ENCODE assay signal across 13 cellular contexts in genomic region chr2:235206980-235207579, GRCh38.
DNase-seq lines count a peak whose midpoint lies in the region; ATAC-seq, FAIRE-seq and TF ChIP-seq lines count a peak whose summit lies in the region.
"Had no signal": no experiment of that assay in that cellular context is flagged by ENCODE, and none has a peak within 500 bp of the region (broad histone marks: within the 10 kb centered on the region; RNA-seq: fewer than 3 reads in every experiment).

No MANE protein-coding gene starts in this region.

- no peak for TF ChIP-seq CTCF in GM13977 (IDR thresholded peaks at IDR 0.05; ENCODE audit: extremely low read depth, insufficient read depth, missing control alignments)

- in situ Hi-C loops in GM13977 (cut with MboI; ENCODE audit: low pct_unique_long_range_greater_than_20kb, low sequenced_read_pairs, unreplicated experiment) = no loop called here

- ATAC-seq in HG02678 (IDR thresholded peaks at IDR 0.05; ENCODE audit: unreplicated experiment) = peak; percentile 79
- ATAC-seq: activated naive CD8-positive, alpha-beta T cell treated with anti-CD3 and anti-CD28 coated beads, Interleukin-2, amount 50 U/mL, for 24 hours; upper lobe of right lung had no signal

- H4K20me1 ChIP-seq in BLaER1 treated with 17β-estradiol and CSF1 and Interleukin-3, amounts not matched to agents 10 nM and 100 nM = no peaks in the 10 kb centered on the region

- FAIRE-seq in GM19239 (lab: Jason Lieb, UNC) = no peak

- peaks cover 15 to 43% (median 28%) of the 10 kb centered on the region in 11 experiments for H3K9me3 ChIP-seq in BLaER1 treated with 17β-estradiol and CSF1 and Interleukin-3, amounts not matched to agents 10 nM and 100 nM (replicated peaks in 1 of 11)
- H3K9me3 ChIP-seq: upper lobe of right lung had no signal

- H3K27ac ChIP-seq in BLaER1 treated with 17β-estradiol and CSF1 and Interleukin-3, amounts not matched to agents 10 nM and 100 nM = no peak overlapping the region
- H3K27ac ChIP-seq: upper lobe of right lung had no signal

- DNase-seq in GM19239 (ENCODE audit: insufficient read length, low spot score) (peak; percentile 18), GM13977 (ENCODE audit: low spot score) (no peak), HK-2 (ENCODE audit: unreplicated experiment) (no peak), germinal center (ENCODE audit: low spot score) (no peak)
- peak; percentile 16 for DNase-seq in Jurkat, Clone E6-1 (ENCODE audit: low read depth, low spot score)
- DNase-seq in activated T-cell treated with anti-CD3 and anti-CD28 coated beads, Interleukin-2, amount 50 U/mL, for 1 hour = no peak
- DNase-seq: activated CD4-positive, CD25-positive, alpha-beta regulatory T cell treated with anti-CD3 and anti-CD28 coated beads, Interleukin-2, amount 50 U/mL, for 72 hours; activated naive CD8-positive, alpha-beta T cell treated with anti-CD3 and anti-CD28 coated beads, Interleukin-2, amount 50 U/mL, for 24 hours; stimulated activated CD4-positive, alpha-beta T cell treated with anti-CD3 and anti-CD28 coated beads, Interleukin-4, amount 100 ng/mL, for 1 hour; T-helper 1 cell; upper lobe of right lung had no signal

- H3K36me3 ChIP-seq in BLaER1 treated with 17β-estradiol and CSF1 and Interleukin-3, amounts not matched to agents 10 nM and 100 nM = no peaks in the 10 kb centered on the region
- H3K36me3 ChIP-seq: upper lobe of right lung had no signal

- peaks cover 0 to 24% (median 0%) of the 10 kb centered on the region in 11 experiments; a peak in 5 of 22 replicates for H3K27me3 ChIP-seq in BLaER1 treated with 17β-estradiol and CSF1 and Interleukin-3, amounts not matched to agents 10 nM and 100 nM
- H3K27me3 ChIP-seq: upper lobe of right lung had no signal

- H3K4me2 ChIP-seq in BLaER1 treated with 17β-estradiol and CSF1 and Interleukin-3, amounts not matched to agents 10 nM and 100 nM = peak overlapping the region in 9 of 11 experiments; percentile 2 to 80 (median 71); a peak in 16 of 22 replicates

- H3K9ac ChIP-seq in BLaER1 treated with 17β-estradiol and CSF1 and Interleukin-3, amounts not matched to agents 10 nM and 100 nM = no peak overlapping the region

- peaks cover 0 to 29% (median 17%) of the 10 kb centered on the region in 10 experiments; a peak in 15 of 20 replicates for H3K4me1 ChIP-seq in BLaER1 treated with 17β-estradiol and CSF1 and Interleukin-3, amounts not matched to agents 10 nM and 100 nM
- H3K4me1 ChIP-seq: upper lobe of right lung had no signal

- no peak overlapping the region for H3K4me3 ChIP-seq in BLaER1 treated with 17β-estradiol and CSF1 and Interleukin-3, amounts not matched to agents 10 nM and 100 nM
- no peak overlapping the region for H3K4me3 ChIP-seq in Jurkat, Clone E6-1 (ENCODE audit: low read length)
- H3K4me3 ChIP-seq: upper lobe of right lung had no signal

Comparison
In these comparisons a context has a peak if more than half of its experiments do, and no peak if none do; other contexts are left out.
1. DNase-seq: peak in GM19239 (single experiment) and Jurkat, Clone E6-1 (single experiment); none in GM13977 (single experiment), HK-2 (single experiment), activated T-cell treated with anti-CD3 and anti-CD28 coated beads, Interleukin-2, amount 50 U/mL, for 1 hour (single experiment) and germinal center (single experiment).